Comparison of ENCODE assay signal across 9 cellular contexts in genomic region chr4:174365018-174365587, GRCh38.
A peak's percentile ranks its signal among the peaks of the same experiment; 100 is the strongest.
DNase-seq lines count a peak whose midpoint lies in the region; ATAC-seq and TF ChIP-seq lines count a peak whose summit lies in the region.
"Had no signal": no experiment of that assay in that cellular context is flagged by ENCODE, and none has a peak within 500 bp of the region (broad histone marks: within the 10 kb centered on the region; RNA-seq: fewer than 3 reads in every experiment).

No MANE protein-coding gene starts in this region.

- H3K27ac ChIP-seq in suprapubic skin: no peak overlapping the region

- no peaks in the 10 kb centered on the region for H3K9me3 ChIP-seq in suprapubic skin

- peaks cover 2% of the 10 kb centered on the region for H3K4me1 ChIP-seq in suprapubic skin

- no peak overlapping the region for H3K4me3 Mint-ChIP-seq in progenitor cell of endocrine pancreas (ENCODE audit: low read depth)
- H3K4me3 Mint-ChIP-seq: memory B cell had no signal

- H3K9me3 Mint-ChIP-seq in progenitor cell of endocrine pancreas (ENCODE audit: low read depth): peaks cover 2% of the 10 kb centered on the region
- H3K9me3 Mint-ChIP-seq: memory B cell had no signal

- no peak overlapping the region for H3K27ac Mint-ChIP-seq in progenitor cell of endocrine pancreas
- H3K27ac Mint-ChIP-seq: memory B cell had no signal

- TF ChIP-seq CTCF in GM12864 (IDR thresholded peaks at IDR 0.05; ENCODE audit: low read depth, low read length, missing control alignments) (peak; percentile 26), epithelial cell of proximal tubule (conservative IDR thresholded peaks at IDR 0.05; ENCODE audit: low read depth, low read length) (peak; percentile 55), progenitor cell of endocrine pancreas (IDR thresholded peaks at IDR 0.05; ENCODE audit: unreplicated experiment) (peak; percentile 75), suprapubic skin (IDR thresholded peaks at IDR 0.05) (peak in 1 of 2 donors; percentile 30)

- no peaks in the 10 kb centered on the region for H3K36me3 Mint-ChIP-seq in progenitor cell of endocrine pancreas (ENCODE audit: insufficient read depth)
- H3K36me3 Mint-ChIP-seq: memory B cell had no signal

- no peaks in the 10 kb centered on the region for H3K36me3 ChIP-seq in suprapubic skin

- H3K4me3 ChIP-seq in GM12864 (ENCODE audit: low read depth, low read length): no peak overlapping the region
- H3K4me3 ChIP-seq in epithelial cell of proximal tubule (ENCODE audit: low read depth, low read length): no peak overlapping the region
- no peak overlapping the region for H3K4me3 ChIP-seq in suprapubic skin

- WGBS in suprapubic skin: 22% methylated on average over 2 of the region's 2 CpGs

- TF ChIP-seq EP300 in suprapubic skin (IDR thresholded peaks at IDR 0.05): no peak

- no peaks in the 10 kb centered on the region for H3K4me1 Mint-ChIP-seq in progenitor cell of endocrine pancreas (ENCODE audit: low read depth)
- H3K4me1 Mint-ChIP-seq: memory B cell had no signal

- TF ChIP-seq POLR2A in suprapubic skin (IDR thresholded peaks at IDR 0.05): no peak

- H3K27me3 Mint-ChIP-seq in progenitor cell of endocrine pancreas: no peaks in the 10 kb centered on the region
- H3K27me3 Mint-ChIP-seq: memory B cell had no signal

- ATAC-seq in GM18867 (IDR thresholded peaks at IDR 0.05; ENCODE audit: unreplicated experiment): no peak

- no peaks in the 10 kb centered on the region for H3K27me3 ChIP-seq in suprapubic skin

- DNase-seq in AG20443 (ENCODE audit: low spot score) (peak; percentile 39), GM12864 (ENCODE audit: low read depth) (no peak), NOMO-1 (lab: John Stamatoyannopoulos, UW; ENCODE audit: unreplicated experiment in 2 of 2) (peak; percentile 60 to 72), epithelial cell of proximal tubule (ENCODE audit: low read depth) (no peak), progenitor cell of endocrine pancreas (ENCODE audit: low spot score, unreplicated experiment) (no peak), DMS79 (lab: John Stamatoyannopoulos, UW) (no peak), suprapubic skin (ENCODE audit: low spot score in 2 of 2) (no peak)

Comparison
In these comparisons a context has a peak if more than half of its experiments do, and no peak if none do; other contexts are left out.
1. DNase-seq: peak in AG20443 (single experiment) and NOMO-1 (2 of 2); none in GM12864 (single experiment), epithelial cell of proximal tubule (single experiment), progenitor cell of endocrine pancreas (single experiment), DMS79 (single experiment) and suprapubic skin (0 of 2).